ENCODE assay signal across 8 cellular contexts in the genomic region with DNA sequence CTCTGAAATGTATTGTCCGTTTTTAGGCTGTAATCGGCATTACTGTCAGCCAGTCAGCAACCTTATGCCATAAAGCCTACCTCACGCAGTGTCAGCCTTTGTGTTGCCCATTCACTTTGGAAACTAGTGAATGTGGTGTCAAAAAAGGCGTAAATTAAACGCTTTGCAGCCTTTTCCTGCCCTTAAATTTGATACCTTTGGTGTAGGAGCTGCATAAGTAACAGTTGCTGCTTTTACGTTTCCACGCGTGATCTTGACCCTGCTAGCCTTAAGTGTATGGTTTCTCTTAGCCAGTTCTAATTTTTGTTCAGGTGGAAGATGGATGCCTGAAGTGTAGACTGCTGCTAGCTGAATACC.
DNase-seq lines count a peak whose midpoint lies in the region; ATAC-seq, FAIRE-seq and TF ChIP-seq lines count a peak whose summit lies in the region.

No MANE protein-coding gene starts in this region.

- H3K4me1 ChIP-seq in NT2/D1 (ENCODE audit: insufficient read depth, insufficient read length): no peaks in the 10 kb centered on the region
- peaks cover 17% of the 10 kb centered on the region for H3K4me1 ChIP-seq in endothelial cell of umbilical vein (ENCODE audit: control insufficient read depth, extremely low read depth, insufficient read depth, low read length)

- peak overlapping the region; percentile 100 for H3K4me2 ChIP-seq in endothelial cell of umbilical vein (ENCODE audit: insufficient read depth, low read length)

- H3K4me3 Mint-ChIP-seq in Calu3 (ENCODE audit: low read depth, unreplicated experiment) (peak overlapping the region; percentile 91), osteocyte (ENCODE audit: unreplicated experiment) (peak overlapping the region; percentile 96)

- H3K9me1 ChIP-seq in endothelial cell of umbilical vein (replicated peaks; ENCODE audit: control insufficient read depth, extremely low read depth, insufficient read depth, low read length): no peaks in the 10 kb centered on the region

- H3K27ac Mint-ChIP-seq in Calu3 (ENCODE audit: unreplicated experiment) (peak overlapping the region; percentile 67), osteocyte (ENCODE audit: unreplicated experiment) (peak overlapping the region; percentile 90)

- CTCF ChIA-PET in Calu3 (lab: Charles Lee) (interaction anchor here (0.8 to 1.5 kb wide), 3 partner anchors 259 to 611 kb away, joined by 5 to 11 read pairs (median 5); no protein-coding TSS in a partner anchor), endothelial cell of umbilical vein (lab: Charles Lee) (interaction anchor here (0.8 to 6.1 kb wide), 9 partner anchors 14 to 1013 kb away, joined by 3 to 52 read pairs (median 5); no protein-coding TSS in a partner anchor)

- H3K36me3 ChIP-seq in NT2/D1 (ENCODE audit: insufficient read depth, insufficient read length, low read length) (peaks cover 43% of the 10 kb centered on the region), endothelial cell of umbilical vein (ENCODE audit: control insufficient read depth in 2 of 2, extremely low read depth in 1 of 2, insufficient read depth in 2 of 2, low read length in 2 of 2) (peaks cover 17 to 23% of the 10 kb centered on the region in 2 experiments)

- H2AFZ ChIP-seq in endothelial cell of umbilical vein (ENCODE audit: low read depth, low read length): no peak overlapping the region

- no peak for DNase-seq in Calu3
- DNase-seq in NT2/D1 (ENCODE audit: low read depth, low spot score): no peak
- DNase-seq in endothelial cell of umbilical vein (ENCODE audit: low read depth, low spot score): no peak
- DNase-seq in osteocyte (ENCODE audit: extremely low spot score, unreplicated experiment): no peak
- no peak for DNase-seq in NCI-H1105 treated with DMSO at 0.1 percent for 48 hours (lab: John Stamatoyannopoulos, UW)
- DNase-seq in NK-92 treated with Interleukin-12 subunit alpha and Interleukin-12 subunit beta, amount 100 ng/mL, for 24 hours (lab: John Stamatoyannopoulos, UW): no peak
- no peak for DNase-seq in activated effector memory CD4-positive, alpha-beta T cell treated with anti-CD3 and anti-CD28 coated beads, Interleukin-2, amount 50 U/mL, for 16 hours

- H3K9me3 ChIP-seq in NT2/D1 (ENCODE audit: insufficient read depth, low read length) (no peaks in the 10 kb centered on the region), endothelial cell of umbilical vein (replicated peaks; ENCODE audit: control insufficient read depth, insufficient read depth, low read length) (no peaks in the 10 kb centered on the region)

- BruUV-seq in Calu3 (replicated peaks; lab: Mats Ljungman, UMichigan): no TSS peak
- no TSS peak for BruUV-seq in endothelial cell of umbilical vein (replicated peaks; lab: Mats Ljungman, UMichigan)

- no peaks in the 10 kb centered on the region for H3K27me3 Mint-ChIP-seq in Calu3 (ENCODE audit: unreplicated experiment)
- no peaks in the 10 kb centered on the region for H3K27me3 Mint-ChIP-seq in osteocyte (ENCODE audit: unreplicated experiment)

- POLR2A ChIA-PET in endothelial cell of umbilical vein (lab: Charles Lee): interaction anchor here (0.7 to 1.8 kb wide), 4 partner anchors 10 to 1442 kb away, joined by 3 to 8 read pairs (median 4); partner anchors contain the start of gene NREP

- FAIRE-seq in endothelial cell of umbilical vein (lab: Jason Lieb, UNC): no peak

- H3K9ac ChIP-seq in NT2/D1 (ENCODE audit: insufficient read length, low read depth) (peak overlapping the region; percentile 98), endothelial cell of umbilical vein (replicated peaks; ENCODE audit: extremely low read depth, insufficient read depth, low read length) (peak overlapping the region; percentile 92)

- no peak for ATAC-seq in HG03460 (IDR thresholded peaks at IDR 0.05; ENCODE audit: unreplicated experiment)

- no peaks in the 10 kb centered on the region for H4K20me1 ChIP-seq in endothelial cell of umbilical vein (replicated peaks; ENCODE audit: control insufficient read depth, extremely low read depth, insufficient read depth, low read length)

- no peaks in the 10 kb centered on the region for H3K27me3 ChIP-seq in NT2/D1 (ENCODE audit: insufficient read depth, insufficient read length)
- peaks cover 0 to 4% of the 10 kb centered on the region in 2 experiments for H3K27me3 ChIP-seq in endothelial cell of umbilical vein (ENCODE audit: control insufficient read depth in 2 of 2, insufficient read depth in 2 of 2, low read length in 2 of 2)

- intact Hi-C loops in Calu3 (cut with micrococcal nuclease; ENCODE audit: unreplicated experiment): no loop called here
- intact Hi-C loops in endothelial cell of umbilical vein (cut with micrococcal nuclease): loop anchor here (5.0 kb wide), 3 partner anchors 404 to 629 kb away; partner anchors contain the start of gene NREP

- peaks cover 60% of the 10 kb centered on the region for H3K36me3 Mint-ChIP-seq in Calu3 (ENCODE audit: insufficient read depth, unreplicated experiment)
- H3K36me3 Mint-ChIP-seq in osteocyte (ENCODE audit: unreplicated experiment): peaks cover 26% of the 10 kb centered on the region

- TF ChIP-seq POLR2A in endothelial cell of umbilical vein (IDR thresholded peaks at IDR 0.05; ENCODE audit: low read depth, low read length): no peak

- TF ChIP-seq CTCF in Calu3 (IDR thresholded peaks at IDR 0.05; ENCODE audit: unreplicated experiment) (no peak), endothelial cell of umbilical vein (IDR thresholded peaks at IDR 0.05; ENCODE audit: extremely low read depth in 1 of 2, insufficient read depth in 1 of 2, low read depth in 1 of 2, low read length in 2 of 2) (no peak), osteocyte (IDR thresholded peaks at IDR 0.05) (no peak)

- H3K9me3 Mint-ChIP-seq in Calu3 (ENCODE audit: low read depth, unreplicated experiment) (peaks cover 3% of the 10 kb centered on the region), osteocyte (ENCODE audit: unreplicated experiment) (peaks cover 8% of the 10 kb centered on the region)

- H3K4me3 ChIP-seq in NT2/D1 (ENCODE audit: insufficient read length, low read depth) (peak overlapping the region; percentile 94), endothelial cell of umbilical vein (replicated peaks in 1 of 3; ENCODE audit: insufficient read depth in 1 of 3, low read depth in 1 of 3, low read length in 3 of 3) (peak overlapping the region; percentile 90 to 100 (median 92))

- peak overlapping the region; percentile 72 for H3K27ac ChIP-seq in endothelial cell of umbilical vein (ENCODE audit: insufficient read depth, low read depth, low read length)

- H3K4me1 Mint-ChIP-seq in Calu3 (ENCODE audit: low read depth, unreplicated experiment): peaks cover 44% of the 10 kb centered on the region
- H3K4me1 Mint-ChIP-seq in osteocyte (ENCODE audit: unreplicated experiment): peaks cover 20% of the 10 kb centered on the region

- peaks cover 24% of the 10 kb centered on the region for H3K79me2 ChIP-seq in endothelial cell of umbilical vein (ENCODE audit: control insufficient read depth, insufficient read depth, low read length)

- dilution Hi-C loops in endothelial cell of umbilical vein (cut with MboI; ENCODE audit: extremely low pct_ligation_motif_present, low sequenced_read_pairs): no loop called here

TF ChIP-seq in endothelial cell of umbilical vein, 7 proteins besides CTCF, POLR2A, EP300 and RAD21:
- TF ChIP-seq MYC (IDR thresholded peaks at IDR 0.05; ENCODE audit: low read depth, low read length) (no peak), EZH2 (IDR thresholded peaks at IDR 0.05; ENCODE audit: borderline replicate concordance, low read depth, low read length, severe bottlenecking) (no peak), JUN (IDR thresholded peaks at IDR 0.05; ENCODE audit: borderline replicate concordance, insufficient read depth, insufficient read length, low read depth) (no peak), FOS (IDR thresholded peaks at IDR 0.05; ENCODE audit: borderline replicate concordance, insufficient read depth, low read length) (no peak), POLR2AphosphoS5 (IDR thresholded peaks at IDR 0.05; ENCODE audit: insufficient read depth, low read depth, low read length) (no peak), MAX (IDR thresholded peaks at IDR 0.05; ENCODE audit: insufficient read depth, insufficient read length) (no peak), GATA2 (IDR thresholded peaks at IDR 0.05; ENCODE audit: insufficient read depth, insufficient read length, low read depth, low read length) (no peak)
